In the genomic region with DNA sequence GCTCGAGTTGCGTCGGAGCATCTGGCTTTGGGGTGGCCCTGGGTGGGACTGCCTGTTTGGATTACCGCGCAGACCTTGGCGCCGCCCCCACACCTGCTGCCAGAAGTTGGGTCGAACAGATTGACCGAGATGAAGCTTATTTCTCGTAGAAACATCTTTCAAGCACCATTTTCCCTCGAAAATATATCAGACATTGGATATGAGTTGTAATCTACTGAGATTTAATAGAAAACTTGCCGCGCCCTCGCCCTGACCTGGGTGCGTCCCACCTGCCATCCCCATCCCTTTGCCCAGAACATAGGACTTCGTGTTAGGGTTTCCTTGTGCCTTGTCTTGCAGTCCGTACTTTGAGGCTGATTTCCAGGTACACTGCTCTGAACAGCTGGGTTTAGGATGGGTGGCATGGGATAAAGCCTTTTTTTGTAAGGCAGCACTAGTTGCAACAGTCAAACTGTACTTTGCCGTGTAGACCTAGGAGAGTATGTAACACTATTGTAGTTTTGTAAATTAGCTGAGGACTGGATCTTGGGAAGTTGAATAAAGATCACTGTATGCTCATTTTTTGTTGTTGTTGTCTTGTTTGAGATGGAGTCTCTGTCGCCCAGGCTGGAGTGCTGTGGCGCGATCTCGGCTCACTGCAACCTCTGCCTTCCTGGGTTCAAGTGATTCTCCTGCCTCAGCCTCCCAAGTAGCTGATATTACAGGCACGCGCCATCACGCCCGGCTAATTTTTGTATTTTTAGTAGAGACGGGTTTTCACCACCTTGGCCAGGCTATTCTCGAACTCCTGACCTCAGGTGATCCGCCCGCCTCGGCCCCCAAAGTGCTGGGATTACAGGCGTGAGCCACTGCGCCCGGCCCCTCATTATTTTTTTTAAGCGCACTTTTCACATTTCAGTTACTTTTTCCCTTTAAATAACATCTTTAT, we compare ENCODE assay signal across 1 cellular context.
TF ChIP-seq lines count a peak whose summit lies in the region.

No MANE protein-coding gene starts in this region.

TF ChIP-seq in K562, 482 proteins besides CTCF, POLR2A, EP300 and RAD21 (continued from another document and continues in another):
- no peak for TF ChIP-seq ELF4 (CRISPR knock-in tag; IDR thresholded peaks at IDR 0.05)
- TF ChIP-seq ATF1 (CRISPR knock-in tag; IDR thresholded peaks at IDR 0.05), result no peak
- no peak for TF ChIP-seq ATF1 (tag; IDR thresholded peaks at IDR 0.05)
- TF ChIP-seq ERF (CRISPR knock-in tag; IDR thresholded peaks at IDR 0.05), result 0 out of 2 replicates have a peak, but pooled peaks have one; percentile 43
- TF ChIP-seq ZNF197 (CRISPR knock-in tag; IDR thresholded peaks at IDR 0.05; ENCODE audit: low read depth), result 0 out of 2 replicates have a peak, but pooled peaks have one; percentile 10
- TF ChIP-seq, protein P1, sequence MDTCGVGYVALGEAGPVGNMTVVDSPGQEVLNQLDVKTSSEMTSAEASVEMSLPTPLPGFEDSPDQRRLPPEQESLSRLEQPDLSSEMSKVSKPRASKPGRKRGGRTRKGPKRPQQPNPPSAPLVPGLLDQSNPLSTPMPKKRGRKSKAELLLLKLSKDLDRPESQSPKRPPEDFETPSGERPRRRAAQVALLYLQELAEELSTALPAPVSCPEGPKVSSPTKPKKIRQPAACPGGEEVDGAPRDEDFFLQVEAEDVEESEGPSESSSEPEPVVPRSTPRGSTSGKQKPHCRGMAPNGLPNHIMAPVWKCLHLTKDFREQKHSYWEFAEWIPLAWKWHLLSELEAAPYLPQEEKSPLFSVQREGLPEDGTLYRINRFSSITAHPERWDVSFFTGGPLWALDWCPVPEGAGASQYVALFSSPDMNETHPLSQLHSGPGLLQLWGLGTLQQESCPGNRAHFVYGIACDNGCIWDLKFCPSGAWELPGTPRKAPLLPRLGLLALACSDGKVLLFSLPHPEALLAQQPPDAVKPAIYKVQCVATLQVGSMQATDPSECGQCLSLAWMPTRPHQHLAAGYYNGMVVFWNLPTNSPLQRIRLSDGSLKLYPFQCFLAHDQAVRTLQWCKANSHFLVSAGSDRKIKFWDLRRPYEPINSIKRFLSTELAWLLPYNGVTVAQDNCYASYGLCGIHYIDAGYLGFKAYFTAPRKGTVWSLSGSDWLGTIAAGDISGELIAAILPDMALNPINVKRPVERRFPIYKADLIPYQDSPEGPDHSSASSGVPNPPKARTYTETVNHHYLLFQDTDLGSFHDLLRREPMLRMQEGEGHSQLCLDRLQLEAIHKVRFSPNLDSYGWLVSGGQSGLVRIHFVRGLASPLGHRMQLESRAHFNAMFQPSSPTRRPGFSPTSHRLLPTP (IDR thresholded peaks at IDR 0.05; ENCODE audit: borderline replicate concordance, extremely low read depth, insufficient read length), result no peak
- TF ChIP-seq RFX7 (CRISPR knock-in tag; IDR thresholded peaks at IDR 0.05), result no peak
- TF ChIP-seq SMARCA4 (IDR thresholded peaks at IDR 0.05), result peak; percentile 19; the same call in 1 of the 2 replicates
- TF ChIP-seq ZNF212 (CRISPR knock-in tag; IDR thresholded peaks at IDR 0.05), result no peak
- TF ChIP-seq, protein P2, sequence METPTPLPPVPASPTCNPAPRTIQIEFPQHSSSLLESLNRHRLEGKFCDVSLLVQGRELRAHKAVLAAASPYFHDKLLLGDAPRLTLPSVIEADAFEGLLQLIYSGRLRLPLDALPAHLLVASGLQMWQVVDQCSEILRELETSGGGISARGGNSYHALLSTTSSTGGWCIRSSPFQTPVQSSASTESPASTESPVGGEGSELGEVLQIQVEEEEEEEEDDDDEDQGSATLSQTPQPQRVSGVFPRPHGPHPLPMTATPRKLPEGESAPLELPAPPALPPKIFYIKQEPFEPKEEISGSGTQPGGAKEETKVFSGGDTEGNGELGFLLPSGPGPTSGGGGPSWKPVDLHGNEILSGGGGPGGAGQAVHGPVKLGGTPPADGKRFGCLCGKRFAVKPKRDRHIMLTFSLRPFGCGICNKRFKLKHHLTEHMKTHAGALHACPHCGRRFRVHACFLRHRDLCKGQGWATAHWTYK (CRISPR knock-in tag; IDR thresholded peaks at IDR 0.05), result no peak
- TF ChIP-seq BCOR (IDR thresholded peaks at IDR 0.05), result peak; percentile 55; the same call in 1 of the 2 replicates
- peak; percentile 83 for TF ChIP-seq L3MBTL2 (IDR thresholded peaks at IDR 0.05)
- no peak for TF ChIP-seq CHD4 (IDR thresholded peaks at IDR 0.05; ENCODE audit: insufficient read depth, insufficient replicate concordance, low read depth, low read length, poor library complexity, severe bottlenecking)
- TF ChIP-seq JUND (IDR thresholded peaks at IDR 0.05; ENCODE audit: borderline replicate concordance, low read depth, low read length), result no peak
- TF ChIP-seq JUND (tag; IDR thresholded peaks at IDR 0.05; ENCODE audit: borderline replicate concordance, low read depth, low read length), result no peak
- TF ChIP-seq FOXO4 (CRISPR knock-in tag; IDR thresholded peaks at IDR 0.05), result no peak
- TF ChIP-seq BRF1 (IDR thresholded peaks at IDR 0.05; ENCODE audit: borderline replicate concordance, extremely low read depth, insufficient read length), result no peak
- peak; percentile 24; the same call in 1 of the 2 replicates for TF ChIP-seq ZNF589 (CRISPR knock-in tag; IDR thresholded peaks at IDR 0.05; ENCODE audit: low read depth)
- TF ChIP-seq MCM5 (IDR thresholded peaks at IDR 0.05; ENCODE audit: low read depth), result no peak
- no peak for TF ChIP-seq MTA3 (IDR thresholded peaks at IDR 0.05; ENCODE audit: borderline replicate concordance)
- TF ChIP-seq POLR2AphosphoS2 (IDR thresholded peaks at IDR 0.05; ENCODE audit: low read length), result no peak
- TF ChIP-seq SP2 (IDR thresholded peaks at IDR 0.05; ENCODE audit: extremely low read depth, low read depth, low read length, poor library complexity, severe bottlenecking), result no peak
- no peak for TF ChIP-seq NR2C2 (CRISPR knock-in tag; IDR thresholded peaks at IDR 0.05)
- TF ChIP-seq NR2C2 (tag; IDR thresholded peaks at IDR 0.05), result peak; percentile 89
- TF ChIP-seq POU5F1 (IDR thresholded peaks at IDR 0.05; ENCODE audit: borderline replicate concordance, low read depth, low read length, partially characterized antibody), result no peak
- TF ChIP-seq SRSF3 (IDR thresholded peaks at IDR 0.05; ENCODE audit: insufficient read depth, low read length), result no peak
- no peak for TF ChIP-seq CREB3L1 (IDR thresholded peaks at IDR 0.05; ENCODE audit: borderline replicate concordance, low read depth)
- TF ChIP-seq ARNT (IDR thresholded peaks at IDR 0.05), result no peak
- no peak for TF ChIP-seq ZSCAN29 (IDR thresholded peaks at IDR 0.05)
- no peak for TF ChIP-seq ATF2 (CRISPR knock-in tag; IDR thresholded peaks at IDR 0.05)
- peak; percentile 9 for TF ChIP-seq TOE1 (IDR thresholded peaks at IDR 0.05; ENCODE audit: borderline replicate concordance)
- TF ChIP-seq TOE1 (CRISPR knock-in tag; IDR thresholded peaks at IDR 0.05; ENCODE audit: borderline replicate concordance, low read depth), result no peak
- TF ChIP-seq ZNF57 (CRISPR knock-in tag; IDR thresholded peaks at IDR 0.05), result no peak
- no peak for TF ChIP-seq ZNF699 (CRISPR knock-in tag; IDR thresholded peaks at IDR 0.05; ENCODE audit: insufficient replicate concordance)
- no peak for TF ChIP-seq RBM39 (optimal IDR thresholded peaks at IDR 0.05; ENCODE audit: low read depth, low read length)
- no peak for TF ChIP-seq ZNF407 (IDR thresholded peaks at IDR 0.05; ENCODE audit: low read depth)
- TF ChIP-seq ZNF780A (CRISPR knock-in tag; IDR thresholded peaks at IDR 0.05), result no peak
- peak in 1 of 2 experiments; percentile 18; a peak in 2 of 4 replicates for TF ChIP-seq MNT (conservative IDR thresholded peaks at IDR 0.05)
- peak; percentile 75; the same call in 1 of the 2 replicates for TF ChIP-seq NR2C1 (IDR thresholded peaks at IDR 0.05)
- TF ChIP-seq NR2C1 (tag; IDR thresholded peaks at IDR 0.05), result 0 out of 2 replicates have a peak, but pooled peaks have one; percentile 5
